Comparison of ENCODE assay signal across 10 cellular contexts in the genomic region with DNA sequence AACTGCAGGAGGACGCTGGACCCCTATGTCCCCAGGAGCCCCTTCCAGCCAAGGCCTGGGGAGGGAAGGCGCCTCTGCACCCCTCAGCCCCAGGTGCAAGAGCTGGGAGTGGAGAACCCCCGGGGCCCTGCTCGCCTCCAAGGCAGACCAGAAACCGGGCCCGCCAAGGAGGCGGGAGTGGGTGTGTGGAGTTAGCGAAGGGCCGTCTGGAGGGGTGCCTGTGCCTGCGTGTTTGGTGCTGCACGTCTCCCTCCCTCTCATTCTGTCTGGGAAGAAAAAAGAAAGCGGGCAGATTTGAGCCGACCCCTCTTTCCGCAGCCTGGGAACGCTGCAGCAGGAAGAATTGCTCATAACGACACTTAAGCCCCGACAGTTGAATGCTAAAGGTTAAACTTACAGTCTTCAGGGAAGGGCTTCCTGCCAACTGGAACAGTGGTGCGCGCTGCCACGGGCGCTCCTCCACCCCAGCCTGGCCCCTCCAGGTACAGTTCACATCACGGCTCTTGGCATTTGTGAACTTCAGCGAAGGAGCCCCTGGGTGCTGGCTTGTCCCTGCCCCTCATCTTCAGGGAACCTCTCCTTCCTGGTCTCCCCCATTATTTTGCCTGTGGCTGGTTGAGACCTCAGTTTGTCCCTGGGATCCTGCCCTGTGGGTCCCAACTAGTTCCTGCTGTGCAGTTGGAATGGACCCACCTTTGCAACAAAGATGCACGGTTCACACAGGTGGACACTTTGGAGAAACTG. TPM values are rescaled to one million over a fixed set of nuclear protein-coding genes. Genes with fewer than 3 reads are reported as not detected.
A peak's percentile ranks its signal among the peaks of the same experiment; 100 is the strongest.
DNase-seq lines count a peak whose midpoint lies in the region; ATAC-seq and TF ChIP-seq lines count a peak whose summit lies in the region.
"Had no signal": no experiment of that assay in that cellular context is flagged by ENCODE, and none has a peak within 500 bp of the region (broad histone marks: within the 10 kb centered on the region; RNA-seq: fewer than 3 reads in every experiment).

No MANE protein-coding gene starts in this region.

- peak overlapping the region in 1 of 2 donors; percentile 49 for H3K27ac ChIP-seq in breast epithelium
- H3K27ac ChIP-seq in upper lobe of right lung, result peak overlapping the region; percentile 70

- POLR2A ChIA-PET in MCF 10A (lab: Yijun Ruan, JAX), result interaction anchor here (4.8 to 5.8 kb wide), 2 partner anchors 10 to 14 kb away, joined by 56 to 111 read pairs; no protein-coding TSS in a partner anchor

- peaks cover 6% of the 10 kb centered on the region for H3K36me3 Mint-ChIP-seq in MCF 10A (ENCODE audit: insufficient read depth, unreplicated experiment)
- no peaks in the 10 kb centered on the region for H3K36me3 Mint-ChIP-seq in neural crest cell (ENCODE audit: low read depth)
- H3K36me3 Mint-ChIP-seq in activated T-helper 1 cell treated with anti-CD3 and anti-CD28 coated beads, Interleukin-12 subunit alpha, Interleukin-12 subunit beta, Interleukin-2, Interleukin-4 antibody, amounts not matched to agents 30 ng/mL and 10 ng/mL and 1 ng/mL, durations not matched to agents 14 hours and 24 hours and 36 hours (ENCODE audit: low read depth), result no peaks in the 10 kb centered on the region
- H3K36me3 Mint-ChIP-seq: stimulated activated memory B cell treated with anti-CD40 and anti-IgM and Interleukin-4, amounts not matched to agents 10 μg/mL and 1 μg/mL and 100 μg/mL, for 72 hours had no signal

- H3K9me3 ChIP-seq in breast epithelium (no peaks in the 10 kb centered on the region), upper lobe of right lung (no peaks in the 10 kb centered on the region)

- no peak overlapping the region for H3K27ac Mint-ChIP-seq in MCF 10A (ENCODE audit: low read depth, unreplicated experiment)
- H3K27ac Mint-ChIP-seq in neural crest cell (ENCODE audit: unreplicated experiment), result no peak overlapping the region
- no peak overlapping the region for H3K27ac Mint-ChIP-seq in activated T-helper 1 cell treated with anti-CD3 and anti-CD28 coated beads, Interleukin-12 subunit alpha, Interleukin-12 subunit beta, Interleukin-2, Interleukin-4 antibody, amounts not matched to agents 30 ng/mL and 10 ng/mL and 1 ng/mL, durations not matched to agents 14 hours and 24 hours and 36 hours
- H3K27ac Mint-ChIP-seq: stimulated activated memory B cell treated with anti-CD40 and anti-IgM and Interleukin-4, amounts not matched to agents 10 μg/mL and 1 μg/mL and 100 μg/mL, for 72 hours had no signal

- no peaks in the 10 kb centered on the region for H3K27me3 Mint-ChIP-seq in MCF 10A (ENCODE audit: insufficient read depth, unreplicated experiment)
- peaks cover 81% of the 10 kb centered on the region for H3K27me3 Mint-ChIP-seq in neural crest cell (ENCODE audit: low read depth)
- H3K27me3 Mint-ChIP-seq in activated T-helper 1 cell treated with anti-CD3 and anti-CD28 coated beads, Interleukin-12 subunit alpha, Interleukin-12 subunit beta, Interleukin-2, Interleukin-4 antibody, amounts not matched to agents 30 ng/mL and 10 ng/mL and 1 ng/mL, durations not matched to agents 14 hours and 24 hours and 36 hours (ENCODE audit: insufficient read depth), result peaks cover 76% of the 10 kb centered on the region

- H3K4me3 Mint-ChIP-seq in MCF 10A (ENCODE audit: unreplicated experiment), result no peak overlapping the region
- peak overlapping the region; percentile 59 for H3K4me3 Mint-ChIP-seq in neural crest cell
- H3K4me3 Mint-ChIP-seq in activated T-helper 1 cell treated with anti-CD3 and anti-CD28 coated beads, Interleukin-12 subunit alpha, Interleukin-12 subunit beta, Interleukin-2, Interleukin-4 antibody, amounts not matched to agents 30 ng/mL and 10 ng/mL and 1 ng/mL, durations not matched to agents 14 hours and 24 hours and 36 hours, result no peak overlapping the region
- H3K4me3 Mint-ChIP-seq: stimulated activated memory B cell treated with anti-CD40 and anti-IgM and Interleukin-4, amounts not matched to agents 10 μg/mL and 1 μg/mL and 100 μg/mL, for 72 hours had no signal

- no TSS peak for BruUV-seq in MCF 10A (replicated peaks; lab: Mats Ljungman, UMichigan)

- TF ChIP-seq CTCF in breast epithelium (IDR thresholded peaks at IDR 0.05) (no peak), MCF 10A (IDR thresholded peaks at IDR 0.05; ENCODE audit: unreplicated experiment) (no peak), fibroblast of mammary gland (conservative IDR thresholded peaks at IDR 0.05; ENCODE audit: control insufficient read depth, insufficient read depth, low read depth, low read length) (no peak), neural crest cell (conservative IDR thresholded peaks at IDR 0.05) (no peak), upper lobe of right lung (IDR thresholded peaks at IDR 0.05) (no peak)

- peaks cover 43% of the 10 kb centered on the region for H3K4me1 Mint-ChIP-seq in MCF 10A (ENCODE audit: insufficient read depth, unreplicated experiment)
- peaks cover 77% of the 10 kb centered on the region for H3K4me1 Mint-ChIP-seq in neural crest cell
- H3K4me1 Mint-ChIP-seq in activated T-helper 1 cell treated with anti-CD3 and anti-CD28 coated beads, Interleukin-12 subunit alpha, Interleukin-12 subunit beta, Interleukin-2, Interleukin-4 antibody, amounts not matched to agents 30 ng/mL and 10 ng/mL and 1 ng/mL, durations not matched to agents 14 hours and 24 hours and 36 hours (ENCODE audit: low read depth), result no peaks in the 10 kb centered on the region

- H3K36me3 ChIP-seq in breast epithelium (no peaks in the 10 kb centered on the region), upper lobe of right lung (no peaks in the 10 kb centered on the region)

- no peak for TF ChIP-seq POLR2A in breast epithelium (IDR thresholded peaks at IDR 0.05)

- no peaks in the 10 kb centered on the region for H3K9me3 Mint-ChIP-seq in MCF 10A (ENCODE audit: unreplicated experiment)
- H3K9me3 Mint-ChIP-seq in neural crest cell, result no peaks in the 10 kb centered on the region
- H3K9me3 Mint-ChIP-seq in activated T-helper 1 cell treated with anti-CD3 and anti-CD28 coated beads, Interleukin-12 subunit alpha, Interleukin-12 subunit beta, Interleukin-2, Interleukin-4 antibody, amounts not matched to agents 30 ng/mL and 10 ng/mL and 1 ng/mL, durations not matched to agents 14 hours and 24 hours and 36 hours, result no peaks in the 10 kb centered on the region
- H3K9me3 Mint-ChIP-seq: stimulated activated memory B cell treated with anti-CD40 and anti-IgM and Interleukin-4, amounts not matched to agents 10 μg/mL and 1 μg/mL and 100 μg/mL, for 72 hours had no signal

- H3K4me1 ChIP-seq in breast epithelium (peaks cover 4 to 13% of the 10 kb centered on the region in 2 donors), upper lobe of right lung (peaks cover 59% of the 10 kb centered on the region)

- CTCF ChIA-PET in MCF 10A (lab: Yijun Ruan, JAX), result no interaction called here

- peaks cover 3 to 54% of the 10 kb centered on the region in 2 donors for H3K27me3 ChIP-seq in breast epithelium
- peaks cover 32% of the 10 kb centered on the region for H3K27me3 ChIP-seq in upper lobe of right lung

- intact Hi-C loops in breast epithelium (cut with DNase I; ENCODE audit: low total_unique reads) (loop anchor here (5.0 kb wide), 1 partner anchor 1595 kb away; no protein-coding TSS in a partner anchor), MCF 10A (cut with micrococcal nuclease) (no loop called here), upper lobe of right lung (cut with DNase I) (loop anchor here (10.0 kb wide), 1 partner anchor 108 kb away; no protein-coding TSS in a partner anchor)
- intact Hi-C loops in activated T-helper 1 cell treated with anti-CD3 and anti-CD28 coated beads, Interleukin-12 subunit alpha, Interleukin-12 subunit beta, Interleukin-2, Interleukin-4 antibody, amounts not matched to agents 30 ng/mL and 10 ng/mL and 1 ng/mL, durations not matched to agents 14 hours and 24 hours and 36 hours (cut with micrococcal nuclease), result no loop called here

- ATAC-seq in upper lobe of right lung, result no peak
- ATAC-seq: stimulated activated memory B cell treated with anti-CD40 and anti-IgM and Interleukin-4, amounts not matched to agents 10 μg/mL and 1 μg/mL and 100 μg/mL, for 72 hours had no signal

- H3K4me3 ChIP-seq in breast epithelium, result peak overlapping the region in 2 of 3 donors; percentile 16 to 44
- H3K4me3 ChIP-seq in fibroblast of mammary gland (ENCODE audit: control insufficient read depth, low read depth, low read length), result no peak overlapping the region
- H3K4me3 ChIP-seq in upper lobe of right lung, result peak overlapping the region; percentile 30

- DNase-seq in breast epithelium (ENCODE audit: low spot score in 2 of 2) (no peak), MCF 10A (ENCODE audit: unreplicated experiment) (no peak), fibroblast of mammary gland (ENCODE audit: low read depth) (peak; percentile 63), neural crest cell (ENCODE audit: low read depth, low spot score) (no peak), upper lobe of right lung (no peak), COLO829 (ENCODE audit: low spot score) (no peak)
- DNase-seq in activated T-cell treated with anti-CD3 and anti-CD28 coated beads, Interleukin-2, amount 50 U/mL, for 1 hour, result no peak
- no peak for DNase-seq in activated T-helper 1 cell treated with anti-CD3 and anti-CD28 coated beads, Interleukin-12 subunit alpha, Interleukin-12 subunit beta, Interleukin-2, Interleukin-4 antibody, amounts not matched to agents 30 ng/mL and 10 ng/mL and 1 ng/mL, durations not matched to agents 14 hours and 24 hours and 36 hours (ENCODE audit: low spot score)
- DNase-seq: T-helper 2 cell had no signal

RNA-seq across cellular contexts. Expression of a gene that starts 19.2 kb away (rescaled TPM):
- total RNA-seq in breast epithelium (10 to 100 TPM; 10.8 to 36.0 (median 11.8) TPM), MCF 10A (2022) (21.1 and 27.4 TPM in 2 replicates), neural crest cell (40.1 and 46.0 TPM in 2 replicates), upper lobe of right lung (29.0 TPM)
- total RNA-seq in activated T-helper 1 cell treated with anti-CD3 and anti-CD28 coated beads, Interleukin-12 subunit alpha, Interleukin-12 subunit beta, Interleukin-2, Interleukin-4 antibody, amounts not matched to agents 30 ng/mL and 10 ng/mL and 1 ng/mL, durations not matched to agents 14 hours and 24 hours and 36 hours, result 0.34 TPM in 2 replicates

Comparison
In these comparisons a context has a peak if more than half of its experiments do, and no peak if none do; other contexts are left out.
1. intact Hi-C loops: an anchor here in breast epithelium (5.0 kb wide) and upper lobe of right lung (10.0 kb wide); none called in MCF 10A and activated T-helper 1 cell treated with anti-CD3 and anti-CD28 coated beads, Interleukin-12 subunit alpha, Interleukin-12 subunit beta, Interleukin-2, Interleukin-4 antibody, amounts not matched to agents 30 ng/mL and 10 ng/mL and 1 ng/mL, durations not matched to agents 14 hours and 24 hours and 36 hours.